ENCODE assay signal across 25 cellular contexts in genomic region chrX:134694935-134695334, GRCh38. TPM values are rescaled to one million over a fixed set of nuclear protein-coding genes. Genes with fewer than 3 reads are reported as not detected.
"Had no signal": no experiment of that assay in that cellular context is flagged by ENCODE, and none has a peak within 500 bp of the region (broad histone marks: within the 10 kb centered on the region; RNA-seq: fewer than 3 reads in every experiment).

No MANE protein-coding gene starts in this region.

- H3K4me1 ChIP-seq: right atrium auricular region, sigmoid colon, suprapubic skin, thyroid gland had no signal

- H3K27ac Mint-ChIP-seq: naive thymus-derived CD8-positive, alpha-beta T cell; stimulated activated effector memory CD8-positive, alpha-beta T cell treated with anti-CD3 and anti-CD28 coated beads, Interleukin-12 subunit alpha, Interleukin-12 subunit beta, amount 100 ng/mL, for 72 hours; type B pancreatic cell had no signal

- H3K36me3 ChIP-seq: heart right ventricle, right atrium auricular region, sigmoid colon, suprapubic skin, thyroid gland had no signal

- H3K4me3 Mint-ChIP-seq: naive thymus-derived CD8-positive, alpha-beta T cell; neural crest cell; stimulated activated effector memory CD8-positive, alpha-beta T cell treated with anti-CD3 and anti-CD28 coated beads, Interleukin-12 subunit alpha, Interleukin-12 subunit beta, amount 100 ng/mL, for 72 hours; type B pancreatic cell had no signal

- H3K9me3 ChIP-seq: heart right ventricle, right atrium auricular region, sigmoid colon, suprapubic skin, thyroid gland had no signal

- H3K27ac ChIP-seq: dorsolateral prefrontal cortex, heart right ventricle, right atrium auricular region, sigmoid colon, suprapubic skin, thyroid gland had no signal

- H3K4me3 ChIP-seq: dorsolateral prefrontal cortex, heart right ventricle, right atrium auricular region, sigmoid colon, suprapubic skin, thyroid gland had no signal

- H3K4me1 Mint-ChIP-seq: naive thymus-derived CD8-positive, alpha-beta T cell; stimulated activated effector memory CD8-positive, alpha-beta T cell treated with anti-CD3 and anti-CD28 coated beads, Interleukin-12 subunit alpha, Interleukin-12 subunit beta, amount 100 ng/mL, for 72 hours had no signal

- H3K9me3 Mint-ChIP-seq: stimulated activated effector memory CD8-positive, alpha-beta T cell treated with anti-CD3 and anti-CD28 coated beads, Interleukin-12 subunit alpha, Interleukin-12 subunit beta, amount 100 ng/mL, for 72 hours had no signal

- H3K27me3 Mint-ChIP-seq: type B pancreatic cell had no signal

- DNase-seq: cortex of kidney; dorsolateral prefrontal cortex; effector CD8-positive, alpha-beta T cell; heart right ventricle; hypothalamus; kidney glomerular epithelial cell; naive thymus-derived CD8-positive, alpha-beta T cell; posterior cingulate gyrus; sigmoid colon; stimulated activated CD4-positive, alpha-beta T cell treated with anti-CD3 and anti-CD28 coated beads, Interleukin-4, amount 100 ng/mL, for 1 hour; stimulated activated CD8-positive, alpha-beta memory T cell treated with anti-CD3 and anti-CD28 coated beads, Interleukin-4, amount 100 ng/mL, for 48 hours; stimulated activated naive CD8-positive, alpha-beta T cell treated with anti-CD3 and anti-CD28 coated beads, Interleukin-15, Interleukin-2, amounts not matched to agents 100 U/mL and 50 U/mL, for 24 hours; thyroid gland had no signal

- H3K36me3 Mint-ChIP-seq: naive thymus-derived CD8-positive, alpha-beta T cell; stimulated activated effector memory CD8-positive, alpha-beta T cell treated with anti-CD3 and anti-CD28 coated beads, Interleukin-12 subunit alpha, Interleukin-12 subunit beta, amount 100 ng/mL, for 72 hours; type B pancreatic cell had no signal

- H3K27me3 ChIP-seq: heart right ventricle, right atrium auricular region, sigmoid colon, suprapubic skin, thyroid gland had no signal

RNA-seq across cellular contexts. Expression of gene PLAC1, which starts 36.7 kb away (rescaled TPM):
- total RNA-seq: esophagus mucosa; frontal cortex; heart right ventricle; liver; lung microvascular endothelial cell; mesenteric fat pad; mononuclear cell; naive thymus-derived CD8-positive, alpha-beta T cell; neural crest cell; osteocyte; right atrium auricular region; suprapubic skin; thyroid gland had no signal
- polyA plus RNA-seq: heart right ventricle; liver; naive thymus-derived CD8-positive, alpha-beta T cell had no signal
